Comparison of ENCODE assay signal across 15 cellular contexts in genomic region chr6:121405306-121405705, GRCh38. TPM values are rescaled to one million over a fixed set of nuclear protein-coding genes. Genes with fewer than 3 reads are reported as not detected.
"Had no signal": no experiment of that assay in that cellular context is flagged by ENCODE, and none has a peak within 500 bp of the region (broad histone marks: within the 10 kb centered on the region; RNA-seq: fewer than 3 reads in every experiment).

No MANE protein-coding gene starts in this region.

- H3K9me3 ChIP-seq: mucosa of descending colon, psoas muscle, spleen, thoracic aorta, tibial nerve, vagina had no signal

- DNase-seq: dorsolateral prefrontal cortex; effector CD4-positive, alpha-beta T cell; mucosa of descending colon; naive B cell; psoas muscle; right cardiac atrium; spleen; stimulated activated naive B cell treated with anti-CD40 and anti-IgM and Interleukin-4, amounts not matched to agents 10 μg/mL and 1 μg/mL and 100 μg/mL, for 72 hours had no signal

- H3K4me3 ChIP-seq: dorsolateral prefrontal cortex, lung, mucosa of descending colon, psoas muscle, skin epidermis, spleen, thoracic aorta, tibial nerve, vagina had no signal

- H3K27ac ChIP-seq: dorsolateral prefrontal cortex, psoas muscle, skin epidermis, spleen, thoracic aorta, tibial nerve, vagina had no signal

- ATAC-seq: left lobe of liver; mucosa of descending colon; natural killer cell treated with Interleukin-12 subunit alpha and Interleukin-12 subunit beta and Interleukin-15 and Interleukin-18, amount 100 ng/mL, for 72 hours; psoas muscle; right cardiac atrium; stimulated activated naive B cell treated with anti-CD40 and anti-IgM and Interleukin-4, amounts not matched to agents 10 μg/mL and 1 μg/mL and 100 μg/mL, for 72 hours had no signal

- H3K4me1 ChIP-seq: psoas muscle, spleen, tibial nerve, vagina had no signal

- H3K27me3 ChIP-seq: tibial nerve, vagina had no signal

- H3K36me3 ChIP-seq: spleen, thoracic aorta, tibial nerve, vagina had no signal

RNA-seq across cellular contexts. Expression of gene GJA1, which starts 30.1 kb away (rescaled TPM):
- total RNA-seq: natural killer cell treated with Interleukin-12 subunit alpha and Interleukin-12 subunit beta and Interleukin-15 and Interleukin-18, amount 100 ng/mL, for 72 hours had no signal
